ENCODE assay signal across 8 cellular contexts in the genomic region with DNA sequence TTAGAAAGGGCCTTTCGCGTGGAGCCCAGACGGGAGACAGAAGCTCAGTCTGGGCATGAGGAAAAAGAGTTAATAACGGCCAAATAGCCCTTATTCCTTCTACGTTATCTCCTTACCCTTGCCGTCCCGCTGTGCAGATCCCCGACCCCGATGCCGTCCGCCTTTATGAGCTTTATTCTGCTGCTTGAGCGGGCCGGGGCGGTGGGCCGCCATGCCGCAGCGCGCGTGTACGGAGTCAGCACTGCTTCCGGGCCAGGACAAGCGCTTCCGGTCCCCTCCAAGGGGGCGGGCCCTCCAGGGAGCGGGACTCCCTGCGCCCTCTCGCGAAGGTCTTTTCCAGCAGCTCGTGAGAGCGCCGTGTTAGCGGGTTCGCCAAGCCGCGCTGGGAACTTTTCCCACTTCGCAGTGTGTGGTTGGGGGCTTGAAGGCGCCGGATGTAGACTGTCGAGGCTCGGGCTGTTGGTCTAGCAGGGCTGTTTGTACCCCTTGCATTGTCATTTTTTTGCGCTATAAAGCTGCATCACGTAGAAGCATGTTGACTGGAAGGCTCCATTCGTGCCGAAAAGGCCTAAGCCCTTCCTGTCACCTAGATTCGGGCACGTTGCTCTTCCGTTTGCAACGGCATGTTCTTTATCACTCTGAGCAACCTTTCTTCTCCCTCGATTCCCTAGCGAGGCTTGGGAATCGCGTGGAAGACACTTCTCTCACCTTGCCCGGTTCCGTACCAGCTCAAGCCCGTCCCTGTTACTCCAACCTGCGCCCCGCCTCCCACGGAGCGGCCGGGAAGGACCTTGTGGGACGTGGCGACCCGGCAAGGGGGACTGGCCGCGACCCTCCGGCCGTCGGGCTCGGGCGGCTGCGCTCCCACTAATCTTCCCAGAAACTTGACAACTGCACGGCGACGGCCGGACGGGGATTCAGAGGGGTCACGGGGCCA. TPM values are rescaled to one million over a fixed set of nuclear protein-coding genes. Genes with fewer than 3 reads are reported as not detected.
DNase-seq lines count a peak whose midpoint lies in the region; ATAC-seq and TF ChIP-seq lines count a peak whose summit lies in the region.

A gene (minus strand): TSS at position 243 of the 937 bp plus-strand sequence. CDS start 30 bp downstream, at position 213.

- H3K4me1 ChIP-seq in mammary epithelial cell (ENCODE audit: insufficient read depth, low read length) (peaks cover 21% of the 10 kb centered on the region), smooth muscle cell (ENCODE audit: low read depth) (peaks cover 10% of the 10 kb centered on the region)

- TSS peak; percentile 55 for BruUV-seq in mammary epithelial cell (replicated peaks; lab: Mats Ljungman, UMichigan)

- DNase-seq in A172 (ENCODE audit: low spot score) (peak; percentile 86), NCI-H2171 treated with DMSO at 0.1 percent for 48 hours (lab: John Stamatoyannopoulos, UW) (peak; percentile 84), WERI-Rb-1 (peak; percentile 93), mammary epithelial cell (peak; percentile 86), iPS-NIHi11 (ENCODE audit: low spot score) (peak; percentile 97), smooth muscle cell (lab: John Stamatoyannopoulos, UW; ENCODE audit: unreplicated experiment) (peak; percentile 62)

- H3K9ac ChIP-seq in mammary epithelial cell (ENCODE audit: insufficient read depth, low read length) (peak within 1 kb of the TSS; percentile 94), smooth muscle cell (ENCODE audit: low read depth) (peak within 1 kb of the TSS; percentile 89)

- CTCF ChIA-PET in mammary epithelial cell (lab: Charles Lee; ENCODE audit: low non-redundant PET), result interaction anchor here (0.5 kb wide), 1 partner anchor 453 kb away, joined by 3 read pairs; no protein-coding TSS in a partner anchor

- peaks cover 49% of the 10 kb centered on the region for H3K79me2 ChIP-seq in mammary epithelial cell (ENCODE audit: insufficient read depth, low read length)
- H3K79me2 ChIP-seq in smooth muscle cell (ENCODE audit: low read depth), result peaks cover 34% of the 10 kb centered on the region

- intact Hi-C loops in mammary epithelial cell (cut with micrococcal nuclease), result loop anchor here (1.0 to 5.0 kb wide), 4 partner anchors 15 to 66 kb away; a partner anchor contains a TSS

- peak; percentile 66 for ATAC-seq in GM18517 (IDR thresholded peaks at IDR 0.05; ENCODE audit: unreplicated experiment)
- ATAC-seq in HG03060 (IDR thresholded peaks at IDR 0.05; ENCODE audit: low read depth, unreplicated experiment), result peak; percentile 46

- no peaks in the 10 kb centered on the region for H3K9me3 ChIP-seq in WERI-Rb-1 (ENCODE audit: severe bottlenecking)
- no peaks in the 10 kb centered on the region for H3K9me3 ChIP-seq in mammary epithelial cell (replicated peaks; ENCODE audit: insufficient read depth, low read length)
- no peaks in the 10 kb centered on the region for H3K9me3 ChIP-seq in smooth muscle cell (replicated peaks; ENCODE audit: low read depth)

- peaks cover 51% of the 10 kb centered on the region for H3K36me3 ChIP-seq in WERI-Rb-1
- peaks cover 30% of the 10 kb centered on the region for H3K36me3 ChIP-seq in mammary epithelial cell (ENCODE audit: insufficient read depth, low read length)
- H3K36me3 ChIP-seq in smooth muscle cell (ENCODE audit: low read depth), result peaks cover 7% of the 10 kb centered on the region

- H4K20me1 ChIP-seq in mammary epithelial cell (ENCODE audit: insufficient read depth, low read length) (no peaks in the 10 kb centered on the region), smooth muscle cell (ENCODE audit: low read depth) (no peaks in the 10 kb centered on the region)

- H3F3A ChIP-seq in smooth muscle cell (ENCODE audit: low read depth), result peaks cover 4% of the 10 kb centered on the region

- peak; percentile 52; the same call in 1 of the 2 replicates for TF ChIP-seq CTCF in WERI-Rb-1 (IDR thresholded peaks at IDR 0.05; ENCODE audit: low read depth, low read length)
- peak in 1 of 2 donors; percentile 45 for TF ChIP-seq CTCF in mammary epithelial cell (conservative IDR thresholded peaks at IDR 0.05 in 1 of 2, IDR thresholded peaks at IDR 0.05 in 1 of 2; ENCODE audit: extremely low read depth in 1 of 2, insufficient read depth in 1 of 2, low read depth in 1 of 2, low read length in 2 of 2)
- peak; percentile 10 for TF ChIP-seq CTCF in smooth muscle cell (IDR thresholded peaks at IDR 0.05; ENCODE audit: borderline replicate concordance, insufficient read depth, poor library complexity, severe bottlenecking)

- dilution Hi-C loops in mammary epithelial cell (cut with HindIII; ENCODE audit: low sequenced_read_pairs), result no loop called here

- peak within 1 kb of the TSS; percentile 76 for H3K4me3 ChIP-seq in WERI-Rb-1 (ENCODE audit: low read depth, low read length)
- peak within 1 kb of the TSS; percentile 67 to 89 (median 87) for H3K4me3 ChIP-seq in mammary epithelial cell (replicated peaks in 1 of 3; ENCODE audit: insufficient read depth in 1 of 3, low read depth in 2 of 3, low read length in 3 of 3)
- peak within 1 kb of the TSS; percentile 75 for H3K4me3 ChIP-seq in smooth muscle cell

- H2AFZ ChIP-seq in mammary epithelial cell (ENCODE audit: low read depth, low read length) (peak within 1 kb of the TSS; percentile 90), smooth muscle cell (ENCODE audit: low read depth) (peak within 1 kb of the TSS; percentile 97)

- H3K27me3 ChIP-seq in WERI-Rb-1 (ENCODE audit: insufficient read depth, low read depth, severe bottlenecking), result no peaks in the 10 kb centered on the region
- no peaks in the 10 kb centered on the region for H3K27me3 ChIP-seq in mammary epithelial cell (ENCODE audit: insufficient read depth, low read length)
- H3K27me3 ChIP-seq in smooth muscle cell (ENCODE audit: low read depth), result no peaks in the 10 kb centered on the region

- WGBS in mammary epithelial cell (ENCODE audit: low coverage, missing lambda C conversion rate), result 1% methylated on average over 31 of the region's 77 CpGs
- WGBS in smooth muscle cell (ENCODE audit: low lambda C conversion rate), result 1% methylated on average over 77 of the region's 77 CpGs

- peak within 1 kb of the TSS; percentile 83 for H3K27ac ChIP-seq in WERI-Rb-1
- peak within 1 kb of the TSS; percentile 83 for H3K27ac ChIP-seq in mammary epithelial cell (ENCODE audit: insufficient read depth, low read depth, low read length)
- H3K27ac ChIP-seq in smooth muscle cell (ENCODE audit: low read depth), result peak within 1 kb of the TSS; percentile 71

- H3K4me2 ChIP-seq in mammary epithelial cell (ENCODE audit: insufficient read depth, low read depth, low read length) (peak within 1 kb of the TSS; percentile 99), smooth muscle cell (peak within 1 kb of the TSS; percentile 87)

- in situ Hi-C loops in mammary epithelial cell (cut with MboI; ENCODE audit: low sequenced_read_pairs in 2 of 2), result no loop called here

RNA-seq across cellular contexts. Expression of the gene that starts here (rescaled TPM):
- total RNA-seq in A172 (2014; rRNA removed; shearing (Covaris generic)), result 66.9 and 86.7 TPM in 2 replicates
- total RNA-seq in mammary epithelial cell, result 10 to 100 TPM; 51.0 to 51.5 TPM
- 15.9 TPM for polyA plus RNA-seq in mammary epithelial cell
- 23.9 TPM for polyA minus RNA-seq in mammary epithelial cell
- 22.1 and 39.5 TPM in 2 replicates for total RNA-seq in smooth muscle cell
- 17.6 and 23.7 TPM in 2 replicates for polyA plus RNA-seq in smooth muscle cell

Comparison
In these comparisons a context has a peak if more than half of its experiments do, and no peak if none do; other contexts are left out.
1. Peak in every context shown above with its lines: DNase-seq, ATAC-seq, H3K4me3 ChIP-seq and H3K27ac ChIP-seq.